14 cellular contexts compared by ENCODE assay signal in the genomic region with DNA sequence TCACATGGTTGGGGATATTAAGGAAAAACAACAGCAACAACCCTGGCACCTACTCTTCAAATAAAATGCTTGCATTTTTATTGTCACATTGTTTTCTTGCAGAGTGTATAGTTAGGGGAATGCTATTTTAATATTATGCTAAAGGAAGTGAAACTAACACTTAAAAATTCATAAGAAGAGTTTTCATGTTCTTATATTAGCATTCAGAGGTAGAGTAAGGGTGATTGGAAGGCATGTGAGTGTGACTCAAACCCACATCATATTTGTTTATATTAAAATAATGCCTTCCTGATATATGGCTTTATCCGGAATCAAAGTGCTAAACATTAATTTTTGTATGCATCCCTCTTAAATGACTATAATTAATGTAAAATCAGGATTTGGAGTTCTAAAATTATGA. TPM values are rescaled to one million over a fixed set of nuclear protein-coding genes. Genes with fewer than 3 reads are reported as not detected.
DNase-seq lines count a peak whose midpoint lies in the region; ATAC-seq and TF ChIP-seq lines count a peak whose summit lies in the region.
"Had no signal": no experiment of that assay in that cellular context is flagged by ENCODE, and none has a peak within 500 bp of the region (broad histone marks: within the 10 kb centered on the region; RNA-seq: fewer than 3 reads in every experiment).

No MANE protein-coding gene starts in this region.

- H4K5ac ChIP-seq in IMR-90 (ENCODE audit: low read depth, low read length), result no peak overlapping the region

- no peak overlapping the region for H3K9ac ChIP-seq in IMR-90 (ENCODE audit: low read depth, low read length)

- H3K4me1 ChIP-seq in IMR-90 (ENCODE audit: control insufficient read depth, insufficient read depth, low read length) (no peaks in the 10 kb centered on the region), gastroesophageal sphincter (no peaks in the 10 kb centered on the region), gastrocnemius medialis (no peaks in the 10 kb centered on the region)
- H3K4me1 ChIP-seq: left lung had no signal

- peak overlapping the region; percentile 24; the same call in 1 of the 2 replicates for H3K18ac ChIP-seq in IMR-90 (ENCODE audit: low read depth, low read length)

- H3K27ac Mint-ChIP-seq in activated naive CD8-positive, alpha-beta T cell treated with anti-CD3 and anti-CD28 coated beads, Interleukin-2, amount 10 ng/mL, durations not matched to agents 7 days and 5 days, result no peak overlapping the region
- H3K27ac Mint-ChIP-seq in activated naive CD8-positive, alpha-beta T cell treated with anti-CD3 and anti-CD28 coated beads, Interleukin-2, amount 50 U/mL, for 24 hours, result no peak overlapping the region
- H3K27ac Mint-ChIP-seq: activated T-helper 2 cell treated with anti-CD3 and anti-CD28 coated beads, Interferon-gamma antibody, Interleukin-2, Interleukin-4, amounts not matched to agents 10 μg/mL and 5 μg/mL and 100 μg/mL, durations not matched to agents 14 hours and 24 hours and 36 hours; stimulated activated naive CD8-positive, alpha-beta T cell treated with anti-CD3 and anti-CD28 coated beads, Interleukin-15, Interleukin-2, amounts not matched to agents 100 ng/mL and 50 ng/mL, for 24 hours had no signal

- H3K4me1 Mint-ChIP-seq in activated naive CD8-positive, alpha-beta T cell treated with anti-CD3 and anti-CD28 coated beads, Interleukin-2, amount 10 ng/mL, durations not matched to agents 7 days and 5 days, result peaks cover 34% of the 10 kb centered on the region
- H3K4me1 Mint-ChIP-seq in activated naive CD8-positive, alpha-beta T cell treated with anti-CD3 and anti-CD28 coated beads, Interleukin-2, amount 50 U/mL, for 24 hours, result peaks cover 11% of the 10 kb centered on the region

- H3K4me2 ChIP-seq in IMR-90 (ENCODE audit: low read depth, low read length), result no peak overlapping the region; the same call in 1 of the 2 replicates

- no peak overlapping the region; the same call in 1 of the 2 replicates for H2BK120ac ChIP-seq in IMR-90 (ENCODE audit: low read depth, low read length)

- no CpG with 5 or more reads among the region's 1 CpG for WGBS in IMR-90 (ENCODE audit: extremely low coverage in 2 of 2, insufficient read length in 1 of 2), 2 experiments
- WGBS in gastroesophageal sphincter (ENCODE audit: low coverage in 1 of 2), 2 donors, result 57 to 77% methylated on average over 1 of the region's 1 CpG

- no peak overlapping the region for H3K14ac ChIP-seq in IMR-90 (replicated peaks; ENCODE audit: low read depth, low read length)

- H3K9me3 ChIP-seq in IMR-90 (ENCODE audit: control insufficient read depth, insufficient read depth, low read length) (no peaks in the 10 kb centered on the region), gastroesophageal sphincter (no peaks in the 10 kb centered on the region), gastrocnemius medialis (no peaks in the 10 kb centered on the region)
- H3K9me3 ChIP-seq: left lung had no signal

- peak overlapping the region; percentile 26 for H3K4me3 Mint-ChIP-seq in activated naive CD8-positive, alpha-beta T cell treated with anti-CD3 and anti-CD28 coated beads, Interleukin-2, amount 10 ng/mL, durations not matched to agents 7 days and 5 days
- no peak overlapping the region for H3K4me3 Mint-ChIP-seq in activated naive CD8-positive, alpha-beta T cell treated with anti-CD3 and anti-CD28 coated beads, Interleukin-2, amount 50 U/mL, for 24 hours
- H3K4me3 Mint-ChIP-seq: stimulated activated naive CD8-positive, alpha-beta T cell treated with anti-CD3 and anti-CD28 coated beads, Interleukin-15, Interleukin-2, amounts not matched to agents 100 ng/mL and 50 ng/mL, for 24 hours had no signal

- H3K27me3 Mint-ChIP-seq in activated naive CD8-positive, alpha-beta T cell treated with anti-CD3 and anti-CD28 coated beads, Interleukin-2, amount 10 ng/mL, durations not matched to agents 7 days and 5 days, result peaks cover 7% of the 10 kb centered on the region
- H3K27me3 Mint-ChIP-seq in activated naive CD8-positive, alpha-beta T cell treated with anti-CD3 and anti-CD28 coated beads, Interleukin-2, amount 50 U/mL, for 24 hours, result no peaks in the 10 kb centered on the region

- H2BK5ac ChIP-seq in IMR-90 (ENCODE audit: low read depth, low read length, poor library complexity, severe bottlenecking), result peak overlapping the region; percentile 45

- H2AFZ ChIP-seq in IMR-90 (replicated peaks; ENCODE audit: low read length, poor library complexity), result no peak overlapping the region

- CTCF ChIA-PET in IMR-90 (lab: Yijun Ruan, JAX), result no interaction called here

- H3K27ac ChIP-seq in IMR-90 (ENCODE audit: insufficient read depth, low read length) (no peak overlapping the region), gastroesophageal sphincter (no peak overlapping the region), gastrocnemius medialis (no peak overlapping the region)
- H3K27ac ChIP-seq: left lung had no signal

- H3K36me3 ChIP-seq in IMR-90 (ENCODE audit: control insufficient read depth, insufficient read depth, low read length) (no peaks in the 10 kb centered on the region), gastroesophageal sphincter (no peaks in the 10 kb centered on the region), gastrocnemius medialis (no peaks in the 10 kb centered on the region)
- H3K36me3 ChIP-seq: left lung had no signal

- H4K91ac ChIP-seq in IMR-90 (ENCODE audit: insufficient read depth, low read depth, low read length), result no peak overlapping the region

- intact Hi-C loops in IMR-90 (cut with micrococcal nuclease), result no loop called here
- intact Hi-C loops in gastrocnemius medialis (cut with DNase I; ENCODE audit: low total_unique reads), result no loop called here

- H3K4ac ChIP-seq in IMR-90 (ENCODE audit: low read depth, low read length), result no peak overlapping the region

- H3K23ac ChIP-seq in IMR-90 (ENCODE audit: low read depth, low read length), result no peak overlapping the region; the same call in 1 of the 2 replicates

- H3K27me3 ChIP-seq in IMR-90 (ENCODE audit: control insufficient read depth, insufficient read depth, low read length) (no peaks in the 10 kb centered on the region), gastroesophageal sphincter (no peaks in the 10 kb centered on the region), gastrocnemius medialis (no peaks in the 10 kb centered on the region)
- H3K27me3 ChIP-seq: left lung had no signal

- no peak overlapping the region for H2BK15ac ChIP-seq in IMR-90 (ENCODE audit: low read depth, low read length)

- H2BK20ac ChIP-seq in IMR-90 (ENCODE audit: low read depth, low read length), result no peak overlapping the region

- in situ Hi-C loops in IMR-90 (cut with MboI; ENCODE audit: low sequenced_read_pairs) (no loop called here), gastrocnemius medialis (cut with MboI; ENCODE audit: low sequenced_read_pairs in 4 of 4) (loop anchor here in 3 of 4 donors (25.0 kb wide), 1 partner anchor 662 kb away; no protein-coding TSS in a partner anchor)

- no peak for ATAC-seq in activated naive CD8-positive, alpha-beta T cell treated with anti-CD3 and anti-CD28 coated beads, Interleukin-2, amount 10 ng/mL, durations not matched to agents 7 days and 5 days (ENCODE audit: low read depth)
- ATAC-seq in activated naive CD8-positive, alpha-beta T cell treated with anti-CD3 and anti-CD28 coated beads, Interleukin-2, amount 50 U/mL, for 24 hours, result no peak
- peak; percentile 83 for ATAC-seq in HG02763 (IDR thresholded peaks at IDR 0.05; ENCODE audit: unreplicated experiment)
- peak; percentile 51 for ATAC-seq in IMR-90 (ENCODE audit: low read depth)
- no peak for ATAC-seq in gastroesophageal sphincter
- no peak for ATAC-seq in gastrocnemius medialis
- ATAC-seq: left lung, sciatic nerve had no signal

- DNase-seq in activated naive CD8-positive, alpha-beta T cell treated with anti-CD3 and anti-CD28 coated beads, Interleukin-2, amount 10 ng/mL, durations not matched to agents 7 days and 5 days, result no peak
- no peak for DNase-seq in activated naive CD8-positive, alpha-beta T cell treated with anti-CD3 and anti-CD28 coated beads, Interleukin-2, amount 50 U/mL, for 24 hours
- DNase-seq in IMR-90 (peak; percentile 56), DMS 273 (lab: John Stamatoyannopoulos, UW; ENCODE audit: unreplicated experiment) (no peak), NCI-H526 (lab: John Stamatoyannopoulos, UW) (no peak), gastrocnemius medialis (no peak)
- DNase-seq: left lung, NCI-H1417, T-helper 1 cell had no signal

- dilution Hi-C loops in IMR-90 (cut with HindIII; ENCODE audit: low sequenced_read_pairs, unreplicated experiment), result no loop called here

- TF ChIP-seq RAD21 in IMR-90 (IDR thresholded peaks at IDR 0.05; ENCODE audit: low read length), result no peak

- TF ChIP-seq EP300 in gastroesophageal sphincter (IDR thresholded peaks at IDR 0.05), result no peak

- BruUV-seq in IMR-90 (replicated peaks; lab: Mats Ljungman, UMichigan), result no TSS peak

- H3K4me3 ChIP-seq in IMR-90 (ENCODE audit: insufficient read depth, low read depth, low read length) (no peak overlapping the region), gastroesophageal sphincter (no peak overlapping the region), gastrocnemius medialis (no peak overlapping the region)
- H3K4me3 ChIP-seq: left lung had no signal

- no peaks in the 10 kb centered on the region for H4K20me1 ChIP-seq in IMR-90 (ENCODE audit: insufficient read depth, low read length)

- peaks cover 23% of the 10 kb centered on the region for H3K36me3 Mint-ChIP-seq in activated naive CD8-positive, alpha-beta T cell treated with anti-CD3 and anti-CD28 coated beads, Interleukin-2, amount 10 ng/mL, durations not matched to agents 7 days and 5 days
- no peaks in the 10 kb centered on the region for H3K36me3 Mint-ChIP-seq in activated naive CD8-positive, alpha-beta T cell treated with anti-CD3 and anti-CD28 coated beads, Interleukin-2, amount 50 U/mL, for 24 hours (ENCODE audit: low read depth)

- H3K56ac ChIP-seq in IMR-90 (ENCODE audit: extremely low read depth, insufficient read depth, low read length), result no peak overlapping the region

- no peak overlapping the region for H4K8ac ChIP-seq in IMR-90 (ENCODE audit: low read depth in 2 of 2, low read length in 2 of 2)

- TF ChIP-seq POLR2A in IMR-90 (IDR thresholded peaks at IDR 0.05; ENCODE audit: low read depth, low read length) (no peak), gastroesophageal sphincter (IDR thresholded peaks at IDR 0.05) (no peak), gastrocnemius medialis (IDR thresholded peaks at IDR 0.05) (no peak)

- no peaks in the 10 kb centered on the region for H3K9me1 ChIP-seq in IMR-90 (ENCODE audit: insufficient read depth, low read length)

- TF ChIP-seq CTCF in IMR-90 (conservative IDR thresholded peaks at IDR 0.05; ENCODE audit: low read depth, low read length), result no peak
- no peak for TF ChIP-seq CTCF in gastroesophageal sphincter (IDR thresholded peaks at IDR 0.05)
- no peak for TF ChIP-seq CTCF in gastrocnemius medialis (IDR thresholded peaks at IDR 0.05 in 4 of 5, conservative IDR thresholded peaks at IDR 0.05 in 1 of 5)

- no peak overlapping the region for H2AK5ac ChIP-seq in IMR-90 (ENCODE audit: low read depth, low read length)

- H2AK9ac ChIP-seq in IMR-90 (replicated peaks; ENCODE audit: low read depth, low read length, poor library complexity), result no peak overlapping the region

- H3K9me3 Mint-ChIP-seq in activated naive CD8-positive, alpha-beta T cell treated with anti-CD3 and anti-CD28 coated beads, Interleukin-2, amount 10 ng/mL, durations not matched to agents 7 days and 5 days, result peaks cover 7% of the 10 kb centered on the region
- no peaks in the 10 kb centered on the region for H3K9me3 Mint-ChIP-seq in activated naive CD8-positive, alpha-beta T cell treated with anti-CD3 and anti-CD28 coated beads, Interleukin-2, amount 50 U/mL, for 24 hours
- H3K9me3 Mint-ChIP-seq: stimulated activated naive CD8-positive, alpha-beta T cell treated with anti-CD3 and anti-CD28 coated beads, Interleukin-15, Interleukin-2, amounts not matched to agents 100 ng/mL and 50 ng/mL, for 24 hours had no signal

- POLR2A ChIA-PET in activated naive CD8-positive, alpha-beta T cell treated with anti-CD3 and anti-CD28 coated beads, Interleukin-2, amount 10 ng/mL, durations not matched to agents 7 days and 5 days (lab: Charles Lee), result no interaction called here
- POLR2A ChIA-PET in IMR-90 (lab: Charles Lee; ENCODE audit: unreplicated experiment), result no interaction called here

- no peaks in the 10 kb centered on the region for H3K79me1 ChIP-seq in IMR-90 (ENCODE audit: low read depth in 1 of 2, low read length in 2 of 2)

RNA-seq across cellular contexts. Expression of a gene that starts 59.8 kb away (rescaled TPM):
- total RNA-seq in activated naive CD8-positive, alpha-beta T cell treated with anti-CD3 and anti-CD28 coated beads, Interleukin-2, amount 10 ng/mL, durations not matched to agents 7 days and 5 days, result 100 to 1,000 TPM; 119 to 121 TPM
- total RNA-seq in IMR-90 (2012; rRNA removed) (83.3 and 91.9 TPM in 2 replicates), gastroesophageal sphincter (100 to 1,000 TPM; 245 to 501 (median 290) TPM), gastrocnemius medialis (1 to 10 TPM; 4.9 to 8.7 (median 6.2) TPM)
- polyA plus RNA-seq in IMR-90 (2012; rRNA removed), result 49.7 and 54.0 TPM in 2 replicates
- polyA plus RNA-seq in IMR-90 (2012; cell fraction: cytosol; rRNA removed), result 20.3 and 32.9 TPM in 2 replicates
- polyA plus RNA-seq in IMR-90 (2012; cell fraction: nucleus; rRNA removed; ENCODE audit: low replicate concordance), result 17.8 and 73.1 TPM in 2 replicates

Comparison
In these comparisons a context has a peak if more than half of its experiments do, and no peak if none do; other contexts are left out.
1. ATAC-seq: peak in HG02763 (single experiment) and IMR-90 (single experiment); none in activated naive CD8-positive, alpha-beta T cell treated with anti-CD3 and anti-CD28 coated beads, Interleukin-2, amount 10 ng/mL, durations not matched to agents 7 days and 5 days (single experiment), activated naive CD8-positive, alpha-beta T cell treated with anti-CD3 and anti-CD28 coated beads, Interleukin-2, amount 50 U/mL, for 24 hours (single experiment), gastroesophageal sphincter (single experiment) and gastrocnemius medialis (0 of 2).